ENCODE assay signal across 8 cellular contexts in the genomic region with DNA sequence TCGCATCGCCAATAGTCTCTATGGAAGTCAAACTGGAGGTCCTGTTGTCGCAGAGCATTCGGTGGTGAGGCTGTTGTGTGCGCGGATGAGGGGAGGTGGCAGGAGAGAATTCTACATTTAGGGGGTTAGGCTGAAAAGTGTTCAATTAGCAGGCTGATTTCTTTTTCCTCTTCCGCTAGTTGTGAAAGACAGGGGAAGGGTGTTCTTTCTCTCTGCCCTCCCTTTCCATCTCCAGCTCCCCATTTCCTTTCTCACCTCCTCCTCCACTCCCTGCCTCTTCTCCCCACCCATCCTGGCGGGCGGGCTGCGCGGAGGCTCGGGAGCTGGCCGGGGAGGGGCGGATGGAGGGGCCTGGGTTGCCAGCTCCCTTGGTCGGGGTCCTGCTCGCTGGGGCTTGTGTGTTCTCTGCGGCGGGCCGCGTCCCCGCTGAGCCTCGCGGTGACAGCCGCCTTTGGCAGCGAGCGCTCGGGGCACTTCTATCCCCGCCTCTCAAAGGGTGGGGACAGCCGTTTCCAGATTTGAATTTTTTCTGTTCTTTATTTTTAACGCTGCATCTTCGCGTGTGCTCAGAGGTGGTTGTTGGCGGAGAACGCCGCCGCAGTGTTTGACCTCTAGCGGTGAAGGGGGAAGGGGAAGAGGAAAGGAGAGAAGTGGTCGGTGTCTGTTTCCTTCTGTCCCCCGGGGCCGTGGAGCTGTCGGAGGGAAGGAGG. TPM values are rescaled to one million over a fixed set of nuclear protein-coding genes. Genes with fewer than 3 reads are reported as not detected.
DNase-seq lines count a peak whose midpoint lies in the region; ATAC-seq and TF ChIP-seq lines count a peak whose summit lies in the region.

No MANE protein-coding gene starts in this region.

- H3K36me3 ChIP-seq in DND-41 (ENCODE audit: insufficient read depth, low read length): no peaks in the 10 kb centered on the region
- no peaks in the 10 kb centered on the region for H3K36me3 ChIP-seq in MM.1S (replicated peaks; ENCODE audit: insufficient read depth, low read length)
- H3K36me3 ChIP-seq in colonic mucosa: no peaks in the 10 kb centered on the region

- peaks cover 2% of the 10 kb centered on the region for H3K9me3 ChIP-seq in DND-41 (ENCODE audit: insufficient read depth, low read length, severe bottlenecking)
- no peaks in the 10 kb centered on the region for H3K9me3 ChIP-seq in MM.1S (replicated peaks; ENCODE audit: insufficient read depth, low read length)
- H3K9me3 ChIP-seq in colonic mucosa: no peaks in the 10 kb centered on the region

- TF ChIP-seq CTCF in DND-41 (IDR thresholded peaks at IDR 0.05; ENCODE audit: borderline replicate concordance, extremely low read depth, low read length, poor library complexity, severe bottlenecking) (no peak), MM.1S (IDR thresholded peaks at IDR 0.05; ENCODE audit: low read length) (no peak), choroid plexus epithelial cell (conservative IDR thresholded peaks at IDR 0.05; ENCODE audit: low read depth, low read length) (no peak), neural crest cell (conservative IDR thresholded peaks at IDR 0.05) (peak; percentile 20), colonic mucosa (IDR thresholded peaks at IDR 0.05) (no peak)

- H3K4me1 ChIP-seq in DND-41 (ENCODE audit: insufficient read depth, low read length) (peaks cover 43% of the 10 kb centered on the region), MM.1S (ENCODE audit: low read length) (peaks cover 5% of the 10 kb centered on the region; the same call in 1 of the 2 replicates), colonic mucosa (no peaks in the 10 kb centered on the region)

- H3F3A ChIP-seq in MM.1S (ENCODE audit: insufficient read depth, low read length): peaks cover 34% of the 10 kb centered on the region

- H3K4me3 Mint-ChIP-seq in neural crest cell: peak overlapping the region; percentile 98

- H3K79me2 ChIP-seq in DND-41 (ENCODE audit: insufficient read depth, low read length) (no peaks in the 10 kb centered on the region), MM.1S (ENCODE audit: low read length) (peaks cover 8% of the 10 kb centered on the region; the same call in 1 of the 2 replicates)

- peak overlapping the region; percentile 70 for H3K27ac ChIP-seq in DND-41 (ENCODE audit: low read length)
- peak overlapping the region; percentile 98 for H3K27ac ChIP-seq in MM.1S (ENCODE audit: low read length)
- H3K27ac ChIP-seq in colonic mucosa: no peak overlapping the region

- H3K4me3 ChIP-seq in DND-41 (ENCODE audit: low read depth in 1 of 2, low read length in 2 of 2): no peak overlapping the region
- H3K4me3 ChIP-seq in MM.1S (ENCODE audit: low read length): peak overlapping the region; percentile 72
- peak overlapping the region; percentile 69 for H3K4me3 ChIP-seq in choroid plexus epithelial cell (ENCODE audit: low read depth, low read length)
- no peak overlapping the region for H3K4me3 ChIP-seq in colonic mucosa

- no peaks in the 10 kb centered on the region for H3K27me3 ChIP-seq in DND-41 (ENCODE audit: insufficient read depth, low read length, poor library complexity)
- no peaks in the 10 kb centered on the region for H3K27me3 ChIP-seq in MM.1S (replicated peaks; ENCODE audit: insufficient read depth, low read length)
- H3K27me3 ChIP-seq in colonic mucosa: peaks cover 41% of the 10 kb centered on the region

- H2AFZ ChIP-seq in DND-41 (ENCODE audit: low read depth, low read length) (no peak overlapping the region), MM.1S (ENCODE audit: low read length) (peak overlapping the region; percentile 74; the same call in 1 of the 2 replicates)

- H3K9me2 ChIP-seq in MM.1S (replicated peaks; ENCODE audit: insufficient read depth, low read length): no peaks in the 10 kb centered on the region

- DNase-seq in DND-41 (no peak), MM.1S (peak; percentile 76), choroid plexus epithelial cell (ENCODE audit: low read depth) (peak; percentile 56), neural crest cell (ENCODE audit: low read depth, low spot score) (peak; percentile 32), colonic mucosa (no peak), left lobe of liver (ENCODE audit: low spot score) (no peak), occipital lobe (lab: John Stamatoyannopoulos, UW) (no peak)

- ATAC-seq in DND-41 (ENCODE audit: insufficient read depth, low read depth) (no peak), HG03097 (IDR thresholded peaks at IDR 0.05; ENCODE audit: low FRiP score, unreplicated experiment) (no peak), left lobe of liver (no peak)

- no peak overlapping the region for H3K9ac ChIP-seq in DND-41 (ENCODE audit: low read depth, low read length)
- H3K9ac ChIP-seq in MM.1S (ENCODE audit: low read length): peak overlapping the region; percentile 93
- H3K9ac ChIP-seq in colonic mucosa (ENCODE audit: low read depth in 2 of 2, low read length in 2 of 2): no peak overlapping the region

- no peaks in the 10 kb centered on the region for H3K9me3 Mint-ChIP-seq in neural crest cell

- H3K4me1 Mint-ChIP-seq in neural crest cell: peaks cover 39% of the 10 kb centered on the region

- H3K4me2 ChIP-seq in DND-41 (ENCODE audit: insufficient read depth, low read length) (no peak overlapping the region), MM.1S (ENCODE audit: low read depth, low read length) (peak overlapping the region; percentile 51)

- H4K20me1 ChIP-seq in DND-41 (ENCODE audit: insufficient read depth, low read length): no peaks in the 10 kb centered on the region
- no peaks in the 10 kb centered on the region for H4K20me1 ChIP-seq in MM.1S (ENCODE audit: insufficient read depth, low read length)

- intact Hi-C loops in colonic mucosa (cut with DNase I): no loop called here

- peak overlapping the region; percentile 100 for H3K27ac Mint-ChIP-seq in neural crest cell (ENCODE audit: unreplicated experiment)

- peaks cover 50% of the 10 kb centered on the region for H3K36me3 Mint-ChIP-seq in neural crest cell (ENCODE audit: low read depth)

- H3K27me3 Mint-ChIP-seq in neural crest cell (ENCODE audit: low read depth): peaks cover 28% of the 10 kb centered on the region

RNA-seq across cellular contexts. Expression of a gene that starts 3.6 kb away (rescaled TPM):
- 197 and 201 TPM in 2 replicates for total RNA-seq in neural crest cell
- total RNA-seq in colonic mucosa: under 1 TPM in 1 of 2 donors, not detected in 1; 0.35 TPM
- total RNA-seq in left lobe of liver: 0.05 TPM
- total RNA-seq in occipital lobe: 413 TPM

Comparison
In these comparisons a context has a peak if more than half of its experiments do, and no peak if none do; other contexts are left out.
1. DNase-seq: peak in MM.1S (single experiment), choroid plexus epithelial cell (single experiment) and neural crest cell (single experiment); none in DND-41 (single experiment), colonic mucosa (single experiment), left lobe of liver (single experiment) and occipital lobe (single experiment).
2. H3K4me3 ChIP-seq: peak in MM.1S (single experiment) and choroid plexus epithelial cell (single experiment); none in DND-41 (0 of 2) and colonic mucosa (single experiment).
3. RNA of a gene that starts 3.6 kb away (total RNA-seq): 413 TPM in occipital lobe (single experiment) and 197 to 201 TPM in neural crest cell; 0.35 TPM in colonic mucosa and 0.05 TPM in left lobe of liver (single experiment); every median in the first group is over 100 times any median in the second.